Comparison of ENCODE assay signal across 1 cellular context in genomic region chr13:88000239-88000638, GRCh38.
TF ChIP-seq lines count a peak whose summit lies in the region.

No MANE protein-coding gene starts in this region.

TF ChIP-seq in WTC11, 78 proteins besides CTCF, POLR2A, EP300 and RAD21 (continued from another document):
- TF ChIP-seq, protein P1, sequence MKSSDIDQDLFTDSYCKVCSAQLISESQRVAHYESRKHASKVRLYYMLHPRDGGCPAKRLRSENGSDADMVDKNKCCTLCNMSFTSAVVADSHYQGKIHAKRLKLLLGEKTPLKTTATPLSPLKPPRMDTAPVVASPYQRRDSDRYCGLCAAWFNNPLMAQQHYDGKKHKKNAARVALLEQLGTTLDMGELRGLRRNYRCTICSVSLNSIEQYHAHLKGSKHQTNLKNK (CRISPR knock-in tag; IDR thresholded peaks at IDR 0.05): no peak
- TF ChIP-seq, protein P2, sequence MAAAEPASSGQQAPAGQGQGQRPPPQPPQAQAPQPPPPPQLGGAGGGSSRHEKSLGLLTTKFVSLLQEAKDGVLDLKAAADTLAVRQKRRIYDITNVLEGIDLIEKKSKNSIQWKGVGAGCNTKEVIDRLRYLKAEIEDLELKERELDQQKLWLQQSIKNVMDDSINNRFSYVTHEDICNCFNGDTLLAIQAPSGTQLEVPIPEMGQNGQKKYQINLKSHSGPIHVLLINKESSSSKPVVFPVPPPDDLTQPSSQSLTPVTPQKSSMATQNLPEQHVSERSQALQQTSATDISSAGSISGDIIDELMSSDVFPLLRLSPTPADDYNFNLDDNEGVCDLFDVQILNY (CRISPR knock-in tag; IDR thresholded peaks at IDR 0.05): no peak
- TF ChIP-seq, protein P3, sequence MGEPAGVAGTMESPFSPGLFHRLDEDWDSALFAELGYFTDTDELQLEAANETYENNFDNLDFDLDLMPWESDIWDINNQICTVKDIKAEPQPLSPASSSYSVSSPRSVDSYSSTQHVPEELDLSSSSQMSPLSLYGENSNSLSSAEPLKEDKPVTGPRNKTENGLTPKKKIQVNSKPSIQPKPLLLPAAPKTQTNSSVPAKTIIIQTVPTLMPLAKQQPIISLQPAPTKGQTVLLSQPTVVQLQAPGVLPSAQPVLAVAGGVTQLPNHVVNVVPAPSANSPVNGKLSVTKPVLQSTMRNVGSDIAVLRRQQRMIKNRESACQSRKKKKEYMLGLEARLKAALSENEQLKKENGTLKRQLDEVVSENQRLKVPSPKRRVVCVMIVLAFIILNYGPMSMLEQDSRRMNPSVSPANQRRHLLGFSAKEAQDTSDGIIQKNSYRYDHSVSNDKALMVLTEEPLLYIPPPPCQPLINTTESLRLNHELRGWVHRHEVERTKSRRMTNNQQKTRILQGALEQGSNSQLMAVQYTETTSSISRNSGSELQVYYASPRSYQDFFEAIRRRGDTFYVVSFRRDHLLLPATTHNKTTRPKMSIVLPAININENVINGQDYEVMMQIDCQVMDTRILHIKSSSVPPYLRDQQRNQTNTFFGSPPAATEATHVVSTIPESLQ (CRISPR knock-in tag; IDR thresholded peaks at IDR 0.05): no peak
- no peak for TF ChIP-seq GRHL2 (CRISPR knock-in tag; IDR thresholded peaks at IDR 0.05; ENCODE audit: insufficient replicate concordance, severe bottlenecking)
